ENCODE assay signal across 8 cellular contexts in genomic region chr12:127293507-127294310, GRCh38.
DNase-seq lines count a peak whose midpoint lies in the region; ATAC-seq and TF ChIP-seq lines count a peak whose summit lies in the region.

No MANE protein-coding gene starts in this region.

- H3K4me1 ChIP-seq in OCI-LY1 (ENCODE audit: insufficient read depth, low read length, severe bottlenecking) (no peaks in the 10 kb centered on the region), cardiac muscle cell (ENCODE audit: low read depth) (peaks cover 19% of the 10 kb centered on the region), psoas muscle (no peaks in the 10 kb centered on the region)

- H3K4me3 ChIP-seq in OCI-LY1 (ENCODE audit: low read depth, low read length, poor library complexity, severe bottlenecking) (no peak overlapping the region), cardiac muscle cell (no peak overlapping the region), psoas muscle (no peak overlapping the region)

- WGBS in psoas muscle, 3 donors: 61 to 64% (median 62%) methylated on average over 13 of the region's 13 CpGs

- H3F3A ChIP-seq in OCI-LY1 (ENCODE audit: insufficient read depth, low read length): no peaks in the 10 kb centered on the region

- H3K4me3 Mint-ChIP-seq in activated T-helper 2 cell treated with anti-CD3 and anti-CD28 coated beads, Interferon-gamma antibody, Interleukin-2, Interleukin-4, amounts not matched to agents 10 μg/mL and 5 μg/mL and 100 μg/mL, durations not matched to agents 14 hours and 24 hours and 36 hours (ENCODE audit: low read depth): no peak overlapping the region

- intact Hi-C loops in activated T-helper 2 cell treated with anti-CD3 and anti-CD28 coated beads, Interferon-gamma antibody, Interleukin-2, Interleukin-4, amounts not matched to agents 10 μg/mL and 5 μg/mL and 100 μg/mL, durations not matched to agents 14 hours and 24 hours and 36 hours (cut with micrococcal nuclease): loop anchor here (1.0 kb wide), 1 partner anchor 185 kb away; no protein-coding TSS in a partner anchor
- intact Hi-C loops in psoas muscle (cut with DNase I): loop anchor here in 1 of 2 donors (5.0 kb wide), 1 partner anchor 186 kb away; no protein-coding TSS in a partner anchor

- no peaks in the 10 kb centered on the region for H3K79me2 ChIP-seq in OCI-LY1 (ENCODE audit: insufficient read depth, low read length)

- no peaks in the 10 kb centered on the region for H3K36me3 ChIP-seq in OCI-LY1 (ENCODE audit: insufficient read depth, low read length)
- H3K36me3 ChIP-seq in cardiac muscle cell: no peaks in the 10 kb centered on the region
- no peaks in the 10 kb centered on the region for H3K36me3 ChIP-seq in psoas muscle (ENCODE audit: insufficient read depth in 1 of 2, low read depth in 1 of 2)

- H3K27me3 ChIP-seq in OCI-LY1 (ENCODE audit: insufficient read depth, low read length): no peaks in the 10 kb centered on the region
- H3K27me3 ChIP-seq in cardiac muscle cell: no peaks in the 10 kb centered on the region
- H3K27me3 ChIP-seq in psoas muscle (ENCODE audit: insufficient read depth in 3 of 3, low read length in 2 of 3): no peaks in the 10 kb centered on the region

- no peaks in the 10 kb centered on the region for H4K20me1 ChIP-seq in OCI-LY1 (ENCODE audit: insufficient read depth, low read length)

- H3K27ac Mint-ChIP-seq in activated T-helper 2 cell treated with anti-CD3 and anti-CD28 coated beads, Interferon-gamma antibody, Interleukin-2, Interleukin-4, amounts not matched to agents 10 μg/mL and 5 μg/mL and 100 μg/mL, durations not matched to agents 14 hours and 24 hours and 36 hours: no peak overlapping the region

- H2AFZ ChIP-seq in OCI-LY1 (ENCODE audit: low read length): no peak overlapping the region

- H3K9ac ChIP-seq in OCI-LY1 (ENCODE audit: low read length): no peak overlapping the region

- no peaks in the 10 kb centered on the region for H3K9me3 ChIP-seq in OCI-LY1 (ENCODE audit: low read length)
- no peaks in the 10 kb centered on the region for H3K9me3 ChIP-seq in cardiac muscle cell (ENCODE audit: low read depth)
- H3K9me3 ChIP-seq in psoas muscle: no peaks in the 10 kb centered on the region

- H3K9me2 ChIP-seq in OCI-LY1 (ENCODE audit: low read depth, low read length): no peaks in the 10 kb centered on the region

- DNase-seq in D341Med (ENCODE audit: low spot score) (peak; percentile 34), cardiac muscle cell (ENCODE audit: low read depth in 1 of 2, low spot score in 1 of 2) (peak; percentile 41 to 61), psoas muscle (peak; percentile 54 to 72), germinal center (ENCODE audit: low spot score) (no peak)
- peak; percentile 24 for DNase-seq in activated T-helper 2 cell treated with anti-CD3 and anti-CD28 coated beads, Interferon-gamma antibody, Interleukin-2, Interleukin-4, amounts not matched to agents 10 μg/mL and 5 μg/mL and 100 μg/mL, durations not matched to agents 14 hours and 24 hours and 36 hours (ENCODE audit: low spot score)

- no peaks in the 10 kb centered on the region for H3K36me3 Mint-ChIP-seq in activated T-helper 2 cell treated with anti-CD3 and anti-CD28 coated beads, Interferon-gamma antibody, Interleukin-2, Interleukin-4, amounts not matched to agents 10 μg/mL and 5 μg/mL and 100 μg/mL, durations not matched to agents 14 hours and 24 hours and 36 hours (ENCODE audit: low read depth)

- H3K4me1 Mint-ChIP-seq in activated T-helper 2 cell treated with anti-CD3 and anti-CD28 coated beads, Interferon-gamma antibody, Interleukin-2, Interleukin-4, amounts not matched to agents 10 μg/mL and 5 μg/mL and 100 μg/mL, durations not matched to agents 14 hours and 24 hours and 36 hours (ENCODE audit: low read depth): no peaks in the 10 kb centered on the region

- no peak overlapping the region for H3K27ac ChIP-seq in OCI-LY1 (ENCODE audit: low read depth, low read length, poor library complexity, severe bottlenecking)
- no peak overlapping the region for H3K27ac ChIP-seq in cardiac muscle cell
- H3K27ac ChIP-seq in psoas muscle: no peak overlapping the region

- ATAC-seq in HG02642 (IDR thresholded peaks at IDR 0.05; ENCODE audit: poor library complexity, unreplicated experiment) (peak; percentile 56), psoas muscle (peak in 1 of 4 donors; percentile 54), HG02840 (IDR thresholded peaks at IDR 0.05; ENCODE audit: low FRiP score, unreplicated experiment) (no peak)

- H3K4me2 ChIP-seq in OCI-LY1 (ENCODE audit: low read length): no peak overlapping the region

- no peaks in the 10 kb centered on the region for H3K27me3 Mint-ChIP-seq in activated T-helper 2 cell treated with anti-CD3 and anti-CD28 coated beads, Interferon-gamma antibody, Interleukin-2, Interleukin-4, amounts not matched to agents 10 μg/mL and 5 μg/mL and 100 μg/mL, durations not matched to agents 14 hours and 24 hours and 36 hours (ENCODE audit: low read depth)

- TF ChIP-seq CTCF in OCI-LY1 (IDR thresholded peaks at IDR 0.05; ENCODE audit: low read length): peak; percentile 74
- peak; percentile 57 for TF ChIP-seq CTCF in cardiac muscle cell (IDR thresholded peaks at IDR 0.05; ENCODE audit: low read depth, low read length)
- TF ChIP-seq CTCF in psoas muscle (IDR thresholded peaks at IDR 0.05): peak; percentile 51

- H3K9me3 Mint-ChIP-seq in activated T-helper 2 cell treated with anti-CD3 and anti-CD28 coated beads, Interferon-gamma antibody, Interleukin-2, Interleukin-4, amounts not matched to agents 10 μg/mL and 5 μg/mL and 100 μg/mL, durations not matched to agents 14 hours and 24 hours and 36 hours: no peaks in the 10 kb centered on the region
